Comparison of ENCODE assay signal across 25 cellular contexts in genomic region chrX:98607739-98608138, GRCh38.
"Had no signal": no experiment of that assay in that cellular context is flagged by ENCODE, and none has a peak within 500 bp of the region (broad histone marks: within the 10 kb centered on the region; RNA-seq: fewer than 3 reads in every experiment).

No MANE protein-coding gene starts in this region.

- H3K4me3 ChIP-seq: body of pancreas, cardiac muscle cell, esophagus muscularis mucosa, left lung, lung had no signal

- H3K27ac ChIP-seq: body of pancreas, cardiac muscle cell, esophagus muscularis mucosa, left lung, neutrophil, parathyroid adenoma, VCaP had no signal

- H3K4me1 Mint-ChIP-seq: activated CD4-positive, alpha-beta T cell treated with anti-CD3 and anti-CD28 coated beads, Interleukin-2, amount 10 ng/mL, durations not matched to agents 7 days and 5 days; activated CD8-positive, alpha-beta memory T cell treated with anti-CD3 and anti-CD28 coated beads, Interleukin-2, amount 10 ng/mL, durations not matched to agents 7 days and 5 days; activated naive CD8-positive, alpha-beta T cell treated with anti-CD3 and anti-CD28 coated beads, Interleukin-2, amount 50 U/mL, for 24 hours; natural killer cell had no signal

- H3K9me3 ChIP-seq: body of pancreas, esophagus muscularis mucosa, left lung, neutrophil had no signal

- H3K27me3 Mint-ChIP-seq: activated CD4-positive, alpha-beta T cell treated with anti-CD3 and anti-CD28 coated beads, Interleukin-2, amount 10 ng/mL, durations not matched to agents 7 days and 5 days; activated CD8-positive, alpha-beta memory T cell treated with anti-CD3 and anti-CD28 coated beads, Interleukin-2, amount 10 ng/mL, durations not matched to agents 7 days and 5 days; activated CD8-positive, alpha-beta T cell treated with anti-CD3 and anti-CD28 coated beads for 36 hours; activated naive CD8-positive, alpha-beta T cell treated with anti-CD3 and anti-CD28 coated beads, Interleukin-2, amount 50 U/mL, for 24 hours had no signal

- H3K9ac ChIP-seq: parathyroid adenoma had no signal

- DNase-seq: activated CD4-positive, alpha-beta T cell treated with anti-CD3 and anti-CD28 coated beads, Interleukin-2, amount 10 ng/mL, durations not matched to agents 7 days and 5 days; activated CD4-positive, CD25-positive, alpha-beta regulatory T cell treated with anti-CD3 and anti-CD28 coated beads, Interleukin-2, amount 50 U/mL, for 72 hours; activated CD8-positive, alpha-beta memory T cell treated with anti-CD3 and anti-CD28 coated beads, Interleukin-2, amount 10 ng/mL, durations not matched to agents 7 days and 5 days; activated CD8-positive, alpha-beta T cell treated with anti-CD3 and anti-CD28 coated beads for 36 hours; activated gamma-delta T cell; activated naive CD4-positive, alpha-beta T cell treated with anti-CD3 and anti-CD28 coated beads, Interleukin-2, amount 50 U/mL, for 16 hours; activated naive CD8-positive, alpha-beta T cell treated with anti-CD3 and anti-CD28 coated beads, Interleukin-2, amount 50 U/mL, for 24 hours; activated T-cell treated with anti-CD3 and anti-CD28 coated beads for 4 hours; body of pancreas; effector CD8-positive, alpha-beta T cell; left lung; midbrain; natural killer cell; right cardiac atrium; stimulated activated CD4-positive, alpha-beta T cell treated with anti-CD3 and anti-CD28 coated beads, Interleukin-12 subunit alpha, Interleukin-12 subunit beta, amount 100 ng/mL, for 4 hours; stimulated activated CD4-positive, alpha-beta T cell treated with anti-CD3 and anti-CD28 coated beads, Interleukin-4, amount 100 ng/mL, for 4 hours; stimulated activated naive CD8-positive, alpha-beta T cell treated with anti-CD3 and anti-CD28 coated beads, Interleukin-15, Interleukin-2, amounts not matched to agents 100 U/mL and 50 U/mL, for 24 hours had no signal

- H3K27me3 ChIP-seq: body of pancreas, cardiac muscle cell, esophagus muscularis mucosa, left lung, neutrophil had no signal

- H3K27ac Mint-ChIP-seq: activated CD4-positive, alpha-beta T cell treated with anti-CD3 and anti-CD28 coated beads, Interleukin-2, amount 10 ng/mL, durations not matched to agents 7 days and 5 days; activated CD8-positive, alpha-beta memory T cell treated with anti-CD3 and anti-CD28 coated beads, Interleukin-2, amount 10 ng/mL, durations not matched to agents 7 days and 5 days; activated CD8-positive, alpha-beta T cell treated with anti-CD3 and anti-CD28 coated beads for 36 hours; activated naive CD8-positive, alpha-beta T cell treated with anti-CD3 and anti-CD28 coated beads, Interleukin-2, amount 50 U/mL, for 24 hours; activated T-helper 1 cell treated with anti-CD3 and anti-CD28 coated beads, Interleukin-12 subunit alpha, Interleukin-12 subunit beta, Interleukin-2, Interleukin-4 antibody, amounts not matched to agents 30 ng/mL and 10 ng/mL and 1 ng/mL, durations not matched to agents 14 hours and 24 hours and 36 hours; natural killer cell; T-helper 2 cell treated with Interferon-gamma antibody and Interleukin-4, amounts not matched to agents 5 μg/mL and 100 μg/mL, for 36 hours had no signal

- H3K36me3 Mint-ChIP-seq: activated CD8-positive, alpha-beta memory T cell treated with anti-CD3 and anti-CD28 coated beads, Interleukin-2, amount 10 ng/mL, durations not matched to agents 7 days and 5 days; natural killer cell had no signal

- H3K9me3 Mint-ChIP-seq: activated CD4-positive, alpha-beta T cell treated with anti-CD3 and anti-CD28 coated beads, Interleukin-2, amount 10 ng/mL, durations not matched to agents 7 days and 5 days; activated CD8-positive, alpha-beta T cell treated with anti-CD3 and anti-CD28 coated beads for 36 hours; activated T-helper 1 cell treated with anti-CD3 and anti-CD28 coated beads, Interleukin-12 subunit alpha, Interleukin-12 subunit beta, Interleukin-2, Interleukin-4 antibody, amounts not matched to agents 30 ng/mL and 10 ng/mL and 1 ng/mL, durations not matched to agents 14 hours and 24 hours and 36 hours; T-helper 2 cell treated with Interferon-gamma antibody and Interleukin-4, amounts not matched to agents 5 μg/mL and 100 μg/mL, for 36 hours had no signal

- H3K4me3 Mint-ChIP-seq: activated CD4-positive, alpha-beta T cell treated with anti-CD3 and anti-CD28 coated beads, Interleukin-2, amount 10 ng/mL, durations not matched to agents 7 days and 5 days; activated CD8-positive, alpha-beta memory T cell treated with anti-CD3 and anti-CD28 coated beads, Interleukin-2, amount 10 ng/mL, durations not matched to agents 7 days and 5 days; activated CD8-positive, alpha-beta T cell treated with anti-CD3 and anti-CD28 coated beads for 36 hours; activated naive CD8-positive, alpha-beta T cell treated with anti-CD3 and anti-CD28 coated beads, Interleukin-2, amount 50 U/mL, for 24 hours; activated T-helper 1 cell treated with anti-CD3 and anti-CD28 coated beads, Interleukin-12 subunit alpha, Interleukin-12 subunit beta, Interleukin-2, Interleukin-4 antibody, amounts not matched to agents 30 ng/mL and 10 ng/mL and 1 ng/mL, durations not matched to agents 14 hours and 24 hours and 36 hours; natural killer cell; T-helper 2 cell treated with Interferon-gamma antibody and Interleukin-4, amounts not matched to agents 5 μg/mL and 100 μg/mL, for 36 hours had no signal

- H3K4me1 ChIP-seq: body of pancreas, esophagus muscularis mucosa, left lung, parathyroid adenoma had no signal

- H2AFZ ChIP-seq: parathyroid adenoma had no signal

- ATAC-seq: activated CD8-positive, alpha-beta memory T cell treated with anti-CD3 and anti-CD28 coated beads, Interleukin-2, amount 10 ng/mL, durations not matched to agents 7 days and 5 days; activated CD8-positive, alpha-beta T cell treated with anti-CD3 and anti-CD28 coated beads for 36 hours; activated naive CD8-positive, alpha-beta T cell treated with anti-CD3 and anti-CD28 coated beads, Interleukin-2, amount 50 U/mL, for 24 hours; body of pancreas; left lung; natural killer cell; right cardiac atrium; stimulated activated naive CD8-positive, alpha-beta T cell treated with anti-CD3 and anti-CD28 coated beads, Interleukin-15, Interleukin-2, amounts not matched to agents 100 U/mL and 50 U/mL, for 24 hours had no signal

- H3K36me3 ChIP-seq: cardiac muscle cell, esophagus muscularis mucosa, left lung, neutrophil had no signal
